In the genomic region with DNA sequence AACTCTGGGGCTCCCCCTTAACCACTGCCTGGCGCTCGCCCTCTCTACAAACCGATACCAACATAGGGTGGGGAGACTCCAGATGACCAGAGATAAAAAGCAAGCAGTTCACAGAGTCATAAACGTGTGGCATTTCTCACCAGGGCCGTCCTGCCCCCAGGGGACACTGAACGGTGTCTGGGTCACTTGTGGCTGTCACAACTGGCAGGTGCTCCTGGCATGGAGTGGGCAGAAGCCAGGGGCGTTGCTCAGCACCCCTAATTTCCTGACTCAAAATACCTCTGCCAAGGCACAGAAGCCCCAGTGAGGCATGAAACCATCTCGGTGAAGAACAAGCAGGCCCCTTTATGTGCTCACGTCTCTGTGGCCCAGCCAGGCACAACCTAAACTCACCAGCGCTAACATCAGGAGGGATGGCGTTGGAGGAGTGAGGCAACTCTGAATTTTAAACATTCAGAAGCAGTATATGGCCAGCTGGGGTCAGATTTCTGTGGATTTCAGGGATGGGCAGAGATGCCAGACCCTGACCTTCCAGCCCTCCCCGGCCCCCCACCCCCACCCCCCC, we compare ENCODE assay signal across 11 cellular contexts. TPM values are rescaled to one million over a fixed set of nuclear protein-coding genes. Genes with fewer than 3 reads are reported as not detected.
DNase-seq lines count a peak whose midpoint lies in the region; ATAC-seq and TF ChIP-seq lines count a peak whose summit lies in the region.
"Had no signal": no experiment of that assay in that cellular context is flagged by ENCODE, and none has a peak within 500 bp of the region (broad histone marks: within the 10 kb centered on the region; RNA-seq: fewer than 3 reads in every experiment).

No MANE protein-coding gene starts in this region.

- H3K27me3 ChIP-seq in gastroesophageal sphincter (no peaks in the 10 kb centered on the region), stomach smooth muscle (ENCODE audit: control insufficient read depth in 1 of 2, insufficient read depth in 2 of 2, low read length in 2 of 2) (no peaks in the 10 kb centered on the region)

- H3K9ac ChIP-seq in stomach smooth muscle (ENCODE audit: low read length in 2 of 2) = peak overlapping the region; percentile 70 to 80

- H3K36me3 ChIP-seq in gastroesophageal sphincter (peaks cover 0 to 14% of the 10 kb centered on the region in 2 donors), stomach smooth muscle (ENCODE audit: control insufficient read depth in 2 of 2, insufficient read depth in 2 of 2, low read length in 2 of 2) (peaks cover 0 to 3% of the 10 kb centered on the region in 2 donors)

- TF ChIP-seq CTCF in WI38 (IDR thresholded peaks at IDR 0.05; ENCODE audit: low read depth, low read length) (no peak), gastroesophageal sphincter (IDR thresholded peaks at IDR 0.05) (no peak)

- CTCF ChIA-PET in activated CD4-positive, alpha-beta T cell treated with anti-CD3 and anti-CD28 coated beads, Interleukin-2, amount 10 ng/mL, durations not matched to agents 7 days and 5 days (lab: Charles Lee) = no interaction called here

- peak overlapping the region; percentile 31 for H3K27ac Mint-ChIP-seq in activated CD4-positive, alpha-beta T cell treated with anti-CD3 and anti-CD28 coated beads, Interleukin-2, amount 10 ng/mL, durations not matched to agents 7 days and 5 days

- H3K27ac ChIP-seq in gastroesophageal sphincter (peak overlapping the region; percentile 72 to 98 (median 92)), stomach smooth muscle (ENCODE audit: low read length) (peak overlapping the region; percentile 84)

- H3K4me1 Mint-ChIP-seq in activated CD4-positive, alpha-beta T cell treated with anti-CD3 and anti-CD28 coated beads, Interleukin-2, amount 10 ng/mL, durations not matched to agents 7 days and 5 days = peaks cover 20% of the 10 kb centered on the region

- peak overlapping the region; percentile 58 for H3K4me3 Mint-ChIP-seq in activated CD4-positive, alpha-beta T cell treated with anti-CD3 and anti-CD28 coated beads, Interleukin-2, amount 10 ng/mL, durations not matched to agents 7 days and 5 days

- H3K9me3 ChIP-seq in gastroesophageal sphincter (no peaks in the 10 kb centered on the region), stomach smooth muscle (ENCODE audit: control insufficient read depth in 2 of 2, low read length in 2 of 2) (no peaks in the 10 kb centered on the region)

- peaks cover 0 to 61% (median 18%) of the 10 kb centered on the region in 3 donors for H3K4me1 ChIP-seq in gastroesophageal sphincter
- H3K4me1 ChIP-seq in stomach smooth muscle (ENCODE audit: control insufficient read depth, insufficient read depth, low read length) = peaks cover 44% of the 10 kb centered on the region

- no peak for TF ChIP-seq EP300 in gastroesophageal sphincter (IDR thresholded peaks at IDR 0.05)

- H3K9me3 Mint-ChIP-seq in activated CD4-positive, alpha-beta T cell treated with anti-CD3 and anti-CD28 coated beads, Interleukin-2, amount 10 ng/mL, durations not matched to agents 7 days and 5 days = no peaks in the 10 kb centered on the region

- 23% methylated on average over 3 of the region's 12 CpGs; no CpG with 5 or more reads in 1 of the 2 donors for WGBS in gastroesophageal sphincter (ENCODE audit: low coverage in 1 of 2), 2 donors

- no peak for ATAC-seq in gastroesophageal sphincter

- H3K4me3 ChIP-seq in WI38 (ENCODE audit: low read depth, low read length) (peak overlapping the region; percentile 86), gastroesophageal sphincter (peak overlapping the region; percentile 50 to 97), stomach smooth muscle (ENCODE audit: low read length in 2 of 2) (peak overlapping the region; percentile 60 to 86)

- H3K27me3 Mint-ChIP-seq in activated CD4-positive, alpha-beta T cell treated with anti-CD3 and anti-CD28 coated beads, Interleukin-2, amount 10 ng/mL, durations not matched to agents 7 days and 5 days = no peaks in the 10 kb centered on the region

- DNase-seq in activated CD4-positive, alpha-beta T cell treated with anti-CD3 and anti-CD28 coated beads, Interleukin-2, amount 10 ng/mL, durations not matched to agents 7 days and 5 days = no peak
- no peak for DNase-seq in activated CD4-positive, alpha-beta T cell treated with anti-CD3 and anti-CD28 coated beads, Interleukin-2, amount 50 U/mL, for 4 hours
- no peak for DNase-seq in NCI-H526 (lab: John Stamatoyannopoulos, UW)
- no peak for DNase-seq in hypothalamus (lab: John Stamatoyannopoulos, UW)
- no peak for DNase-seq in HPDE6-E6E7 (ENCODE audit: extremely low spot score)
- DNase-seq: SW 1271 had no signal

- POLR2A ChIA-PET in activated CD4-positive, alpha-beta T cell treated with anti-CD3 and anti-CD28 coated beads, Interleukin-2, amount 10 ng/mL, durations not matched to agents 7 days and 5 days (lab: Charles Lee) = no interaction called here

- no peak for TF ChIP-seq POLR2A in gastroesophageal sphincter (IDR thresholded peaks at IDR 0.05)

- no peaks in the 10 kb centered on the region for H3K36me3 Mint-ChIP-seq in activated CD4-positive, alpha-beta T cell treated with anti-CD3 and anti-CD28 coated beads, Interleukin-2, amount 10 ng/mL, durations not matched to agents 7 days and 5 days (ENCODE audit: low read depth)

RNA-seq across cellular contexts. Expression of a gene that starts 1.8 kb away (rescaled TPM):
- 10 to 100 TPM; 18.7 to 19.5 TPM for total RNA-seq in activated CD4-positive, alpha-beta T cell treated with anti-CD3 and anti-CD28 coated beads, Interleukin-2, amount 10 ng/mL, durations not matched to agents 7 days and 5 days
- total RNA-seq in gastroesophageal sphincter = 100 to 1,000 TPM in 1 of 4 donors, 10 to 100 TPM in 3; 50.8 to 165 (median 61.5) TPM

RNA-seq across cellular contexts. Expression of a gene that starts 9.7 kb away (rescaled TPM):
- total RNA-seq in activated CD4-positive, alpha-beta T cell treated with anti-CD3 and anti-CD28 coated beads, Interleukin-2, amount 10 ng/mL, durations not matched to agents 7 days and 5 days = 1 to 10 TPM; 2.7 to 3.5 TPM
- total RNA-seq in gastroesophageal sphincter = 1 to 10 TPM in 1 of 4 donors, under 1 TPM in 1, not detected in 2; 0.78 to 3.6 TPM
- total RNA-seq: LHCN-M2, occipital lobe had no signal
